In the genomic region with DNA sequence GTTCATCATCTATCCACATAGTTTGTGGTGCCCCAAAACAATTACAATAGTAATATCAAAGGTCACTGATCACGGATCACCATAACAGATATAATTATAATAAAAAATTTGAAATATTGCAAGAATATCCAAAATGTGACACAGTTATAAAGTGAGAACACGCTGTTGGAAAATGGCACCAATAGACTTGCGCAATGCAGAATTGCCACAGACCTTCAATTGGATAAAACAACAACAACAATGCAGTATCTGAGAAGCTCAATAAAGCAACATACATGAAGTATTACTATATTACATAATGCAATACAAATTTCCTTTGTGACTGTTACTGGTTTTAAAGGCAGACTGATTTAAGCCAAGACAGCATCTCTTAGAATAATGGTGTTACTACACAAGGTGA, we compare ENCODE assay signal across 27 cellular contexts.
"Had no signal": no experiment of that assay in that cellular context is flagged by ENCODE, and none has a peak within 500 bp of the region (broad histone marks: within the 10 kb centered on the region; RNA-seq: fewer than 3 reads in every experiment).

No MANE protein-coding gene starts in this region.

- ATAC-seq: effector memory CD8-positive, alpha-beta T cell; esophagus mucosa; gastrocnemius medialis; heart right ventricle; left cardiac atrium; left lung; left ventricle myocardium superior; lower lobe of right lung; mucosa of descending colon had no signal

- H3K27ac Mint-ChIP-seq: dendritic cell treated with granulocyte-macrophage colony-stimulating factor and Interleukin-4, amounts not matched to agents 40 ng/mL and 50 ng/mL, for 4 days; effector memory CD8-positive, alpha-beta T cell; endodermal cell; mesothelial cell of epicardium had no signal

- H3K4me3 Mint-ChIP-seq: dendritic cell treated with granulocyte-macrophage colony-stimulating factor and Interleukin-4, amounts not matched to agents 40 ng/mL and 50 ng/mL, for 4 days; effector memory CD8-positive, alpha-beta T cell; endodermal cell; mesothelial cell of epicardium had no signal

- H3K36me3 ChIP-seq: colonic mucosa, esophagus squamous epithelium, gastrocnemius medialis, heart right ventricle, left lung, lower lobe of right lung had no signal

- H3K4me3 ChIP-seq: colonic mucosa, esophagus squamous epithelium, gastrocnemius medialis, heart right ventricle, left lung, lower lobe of right lung, mucosa of descending colon had no signal

- H3K27ac ChIP-seq: colonic mucosa, epithelial cell of prostate, esophagus squamous epithelium, gastrocnemius medialis, heart right ventricle, left lung, lower lobe of right lung had no signal

- H3K4me1 ChIP-seq: colonic mucosa, esophagus squamous epithelium, gastrocnemius medialis, heart right ventricle, left lung, lower lobe of right lung had no signal

- H3K27me3 Mint-ChIP-seq: dendritic cell treated with granulocyte-macrophage colony-stimulating factor and Interleukin-4, amounts not matched to agents 40 ng/mL and 50 ng/mL, for 4 days had no signal

- H3K4me1 Mint-ChIP-seq: mesothelial cell of epicardium had no signal

- H3K27me3 ChIP-seq: colonic mucosa, esophagus squamous epithelium, gastrocnemius medialis, left lung had no signal

- H3K36me3 Mint-ChIP-seq: mesothelial cell of epicardium had no signal

- DNase-seq: colonic mucosa; cortex of kidney; effector CD8-positive, alpha-beta T cell; effector memory CD8-positive, alpha-beta T cell; endodermal cell; erythroblast; esophagus squamous epithelium; foreskin fibroblast; foreskin melanocyte; gastrocnemius medialis; glutamatergic neuron; head of caudate nucleus; heart right ventricle; hippocampal formation; left cardiac atrium; left lung; left ventricle myocardium superior; lower lobe of right lung; mesenchymal stem cell; mucosa of descending colon had no signal

- H3K9me3 Mint-ChIP-seq: dendritic cell treated with granulocyte-macrophage colony-stimulating factor and Interleukin-4, amounts not matched to agents 40 ng/mL and 50 ng/mL, for 4 days; effector memory CD8-positive, alpha-beta T cell; endodermal cell; mesothelial cell of epicardium had no signal

- H3K9me3 ChIP-seq: colonic mucosa, esophagus squamous epithelium, gastrocnemius medialis, heart right ventricle, left lung, lower lobe of right lung, mucosa of descending colon had no signal

- FAIRE-seq: endometrium, islet of Langerhans, keratinocyte had no signal
